10 cellular contexts compared by ENCODE assay signal in the genomic region with DNA sequence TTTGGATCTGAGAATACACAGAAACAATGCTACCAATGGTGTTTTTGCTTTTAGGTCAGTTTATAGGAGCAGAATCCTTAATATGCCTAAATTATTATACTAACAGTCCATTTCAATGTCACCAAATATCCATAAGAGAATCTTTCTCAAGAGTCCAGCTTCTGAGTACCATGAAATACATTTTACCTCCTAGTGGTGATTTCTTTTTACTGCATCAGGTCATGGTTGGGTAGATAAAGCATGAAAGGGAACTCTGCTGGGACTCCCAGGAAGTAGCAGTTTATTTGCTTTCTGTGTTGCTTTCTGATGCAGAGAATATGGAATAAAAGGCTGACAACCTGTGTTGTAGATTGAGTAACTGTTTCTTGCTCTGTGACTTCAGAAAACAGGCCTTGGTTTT.
A peak's percentile ranks its signal among the peaks of the same experiment; 100 is the strongest.
DNase-seq lines count a peak whose midpoint lies in the region; ATAC-seq and TF ChIP-seq lines count a peak whose summit lies in the region.
"Had no signal": no experiment of that assay in that cellular context is flagged by ENCODE, and none has a peak within 500 bp of the region (broad histone marks: within the 10 kb centered on the region; RNA-seq: fewer than 3 reads in every experiment).

No MANE protein-coding gene starts in this region.

- no peaks in the 10 kb centered on the region for H3K36me3 Mint-ChIP-seq in Caco-2 (ENCODE audit: insufficient read depth, unreplicated experiment)

- BruUV-seq in Caco-2 (replicated peaks; lab: Mats Ljungman, UMichigan), result no TSS peak

- DNase-seq in Caco-2 (no peak), MV-4-11 (lab: John Stamatoyannopoulos, UW) (peak; percentile 6), fibroblast of villous mesenchyme (ENCODE audit: low read depth) (no peak), GOT3 (lab: John Stamatoyannopoulos, UW) (no peak), testis (no peak), NCI-H2227 treated with DMSO at 0.1 percent for 48 hours (lab: John Stamatoyannopoulos, UW) (no peak)
- DNase-seq: central memory CD4-positive, alpha-beta T cell; NCI-H748 treated with DMSO at 0.1 percent for 48 hours had no signal

- intact Hi-C loops in Caco-2 (cut with micrococcal nuclease; ENCODE audit: unreplicated experiment), result no loop called here
- intact Hi-C loops in testis (cut with DNase I; ENCODE audit: low total_unique reads), result no loop called here

- H3K4me1 ChIP-seq in Caco-2 (no peaks in the 10 kb centered on the region), testis (peaks cover 5% of the 10 kb centered on the region)

- H3K36me3 ChIP-seq in Caco-2 (ENCODE audit: control insufficient read depth, insufficient read depth, low read length) (no peaks in the 10 kb centered on the region), testis (ENCODE audit: low read depth, missing control alignments) (no peaks in the 10 kb centered on the region)

- peak; percentile 79 for ATAC-seq in GM21526 (IDR thresholded peaks at IDR 0.05; ENCODE audit: low FRiP score, unreplicated experiment)
- ATAC-seq in GM21786 (IDR thresholded peaks at IDR 0.05; ENCODE audit: unreplicated experiment), result no peak

- no peak for TF ChIP-seq POLR2A in testis (IDR thresholded peaks at IDR 0.05)

- no peak overlapping the region for H3K27ac Mint-ChIP-seq in Caco-2 (ENCODE audit: unreplicated experiment)

- no peaks in the 10 kb centered on the region for H3K27me3 Mint-ChIP-seq in Caco-2 (ENCODE audit: insufficient read depth, unreplicated experiment)

- H3K9me3 ChIP-seq in Caco-2 (no peaks in the 10 kb centered on the region), testis (no peaks in the 10 kb centered on the region)

- H3K9me3 Mint-ChIP-seq in Caco-2 (ENCODE audit: unreplicated experiment), result no peaks in the 10 kb centered on the region

- H3K4me3 ChIP-seq in Caco-2 (ENCODE audit: low read depth, low read length), result no peak overlapping the region
- no peak overlapping the region for H3K4me3 ChIP-seq in fibroblast of villous mesenchyme (ENCODE audit: low read depth, low read length)
- no peak overlapping the region for H3K4me3 ChIP-seq in testis

- POLR2A ChIA-PET in Caco-2 (lab: Charles Lee), result no interaction called here

- no peak overlapping the region for H3K27ac ChIP-seq in testis

- H3K27me3 ChIP-seq in Caco-2 (replicated peaks; ENCODE audit: control insufficient read depth, insufficient read depth, low read length) (no peaks in the 10 kb centered on the region), testis (no peaks in the 10 kb centered on the region)

- CTCF ChIA-PET in Caco-2 (lab: Charles Lee), result no interaction called here

- no peak overlapping the region for H3K4me3 Mint-ChIP-seq in Caco-2 (ENCODE audit: unreplicated experiment)

- H3K4me1 Mint-ChIP-seq in Caco-2 (ENCODE audit: low read depth, unreplicated experiment), result no peaks in the 10 kb centered on the region

- TF ChIP-seq CTCF in Caco-2 (IDR thresholded peaks at IDR 0.05; ENCODE audit: insufficient read depth in 1 of 2, low read depth in 1 of 2, low read length in 1 of 2, severe bottlenecking in 1 of 2, unreplicated experiment in 1 of 2) (peak; percentile 7 to 16), fibroblast of villous mesenchyme (IDR thresholded peaks at IDR 0.05; ENCODE audit: insufficient read depth, low read depth, low read length) (peak; percentile 35), testis (IDR thresholded peaks at IDR 0.05) (peak in 1 of 3 experiments; percentile 30)
